ENCODE assay signal across 8 cellular contexts in the genomic region with DNA sequence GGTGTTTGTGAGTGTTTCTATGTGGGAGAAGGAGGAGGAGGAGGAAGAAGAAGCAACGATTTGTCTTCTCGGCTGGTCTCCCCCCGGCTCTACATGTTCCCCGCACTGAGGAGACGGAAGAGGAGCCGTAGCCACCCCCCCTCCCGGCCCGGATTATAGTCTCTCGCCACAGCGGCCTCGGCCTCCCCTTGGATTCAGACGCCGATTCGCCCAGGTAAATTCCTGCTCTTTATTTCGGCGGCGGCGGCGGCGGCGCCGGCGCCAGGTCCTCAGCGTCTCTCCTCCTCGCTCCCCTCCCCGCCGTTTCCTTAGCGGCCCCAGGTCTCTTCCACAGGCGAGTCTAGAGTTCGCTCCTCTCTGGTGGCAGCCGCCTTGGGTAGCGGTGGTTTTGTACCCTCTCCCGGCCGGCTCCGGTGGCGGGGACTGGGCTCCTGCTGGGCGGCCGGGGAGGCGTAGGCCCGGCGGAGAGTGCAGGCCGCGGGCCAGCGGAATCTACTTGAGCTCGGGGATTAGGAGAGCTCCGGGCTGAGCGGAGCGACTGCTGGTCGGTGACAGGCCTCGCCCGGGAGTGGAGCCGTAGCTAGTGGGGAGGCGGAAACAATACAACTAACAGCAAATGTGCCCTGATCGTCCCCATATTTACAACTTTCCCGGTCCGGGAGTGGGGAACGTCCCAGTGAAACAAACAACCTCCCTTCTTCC. TPM values are rescaled to one million over a fixed set of nuclear protein-coding genes. Genes with fewer than 3 reads are reported as not detected.
DNase-seq lines count a peak whose midpoint lies in the region; ATAC-seq and TF ChIP-seq lines count a peak whose summit lies in the region.

No MANE protein-coding gene starts in this region.

- peaks cover 22% of the 10 kb centered on the region for H3K4me1 ChIP-seq in mucosa of descending colon (ENCODE audit: low read depth)

- H3K9me3 ChIP-seq in mucosa of descending colon = no peaks in the 10 kb centered on the region

- H3K4me3 ChIP-seq in epithelial cell of esophagus (ENCODE audit: low read length) (peak overlapping the region; percentile 83), mucosa of descending colon (peak overlapping the region; percentile 81)

- intact Hi-C loops in mucosa of descending colon (cut with DNase I, micrococcal nuclease) = no loop called here

- DNase-seq in NCI-H748 treated with DMSO at 0.1 percent for 48 hours (lab: John Stamatoyannopoulos, UW) (peak; percentile 93), epithelial cell of esophagus (ENCODE audit: low read depth) (peak; percentile 68), mucosa of descending colon (peak; percentile 69 to 82 (median 81))
- DNase-seq in activated CD8-positive, alpha-beta memory T cell treated with anti-CD3 and anti-CD28 coated beads, Interleukin-2, amount 50 U/mL, for 48 hours = peak; percentile 76
- peak; percentile 19 to 35 for DNase-seq in stimulated activated CD8-positive, alpha-beta memory T cell treated with anti-CD3 and anti-CD28 coated beads, Interleukin-4, amount 100 ng/mL, for 1 hour (ENCODE audit: low read depth in 2 of 2, low spot score in 1 of 2)

- no peaks in the 10 kb centered on the region for H3K36me3 ChIP-seq in mucosa of descending colon (ENCODE audit: low read depth)

- TF ChIP-seq CTCF in 22Rv1 (IDR thresholded peaks at IDR 0.05) (no peak), epithelial cell of esophagus (IDR thresholded peaks at IDR 0.05; ENCODE audit: insufficient read depth, low read depth, low read length, missing control alignments) (no peak), mucosa of descending colon (IDR thresholded peaks at IDR 0.05) (no peak)

- ATAC-seq in GM18868 (IDR thresholded peaks at IDR 0.05; ENCODE audit: unreplicated experiment) (peak; percentile 15), HG03378 (IDR thresholded peaks at IDR 0.05; ENCODE audit: unreplicated experiment) (peak; percentile 24), mucosa of descending colon (peak; percentile 63)

- peak overlapping the region; percentile 87 for H3K27ac ChIP-seq in 22Rv1

RNA-seq across cellular contexts. Expression of gene NIPBL, which starts 0.5 kb away (rescaled TPM):
- total RNA-seq in mucosa of descending colon = 10 to 100 TPM; 50.4 to 80.8 (median 77.2) TPM

Comparison
In these comparisons a context has a peak if more than half of its experiments do, and no peak if none do; other contexts are left out.
1. Peak in every context shown above with its lines: DNase-seq, ATAC-seq, H3K4me3 ChIP-seq and H3K27ac ChIP-seq.
2. DNase-seq: peak in every context shown above with its lines; median percentile 93 in NCI-H748 treated with DMSO at 0.1 percent for 48 hours; 81 in mucosa of descending colon; 76 in activated CD8-positive, alpha-beta memory T cell treated with anti-CD3 and anti-CD28 coated beads, Interleukin-2, amount 50 U/mL, for 48 hours; 68 in epithelial cell of esophagus; 27 in stimulated activated CD8-positive, alpha-beta memory T cell treated with anti-CD3 and anti-CD28 coated beads, Interleukin-4, amount 100 ng/mL, for 1 hour.